Comparison of ENCODE assay signal across 1 cellular context in the genomic region with DNA sequence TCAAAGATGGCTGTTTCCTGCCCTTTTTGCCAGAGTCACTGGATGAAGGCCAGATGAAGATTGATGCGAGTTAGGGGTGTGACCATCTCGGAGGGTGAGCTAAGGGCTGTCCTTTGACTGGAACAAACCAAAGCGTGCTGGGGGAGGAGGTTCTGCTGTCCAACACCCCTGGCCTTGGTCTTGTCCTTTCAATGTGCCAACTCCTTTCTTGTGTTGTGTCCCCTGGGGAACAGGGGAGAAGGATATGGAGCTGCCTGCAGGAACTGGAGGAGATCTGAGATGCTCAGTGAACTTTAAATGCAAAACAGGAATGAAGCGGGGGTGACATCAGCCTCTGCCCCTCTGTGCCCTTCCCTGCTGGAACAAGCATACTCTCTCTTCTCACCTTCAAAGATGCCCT.
TF ChIP-seq lines count a peak whose summit lies in the region.

No MANE protein-coding gene starts in this region.

TF ChIP-seq in HEK293, 187 proteins besides CTCF, POLR2A, EP300 and RAD21 (continued from another document):
- TF ChIP-seq, protein P1, sequence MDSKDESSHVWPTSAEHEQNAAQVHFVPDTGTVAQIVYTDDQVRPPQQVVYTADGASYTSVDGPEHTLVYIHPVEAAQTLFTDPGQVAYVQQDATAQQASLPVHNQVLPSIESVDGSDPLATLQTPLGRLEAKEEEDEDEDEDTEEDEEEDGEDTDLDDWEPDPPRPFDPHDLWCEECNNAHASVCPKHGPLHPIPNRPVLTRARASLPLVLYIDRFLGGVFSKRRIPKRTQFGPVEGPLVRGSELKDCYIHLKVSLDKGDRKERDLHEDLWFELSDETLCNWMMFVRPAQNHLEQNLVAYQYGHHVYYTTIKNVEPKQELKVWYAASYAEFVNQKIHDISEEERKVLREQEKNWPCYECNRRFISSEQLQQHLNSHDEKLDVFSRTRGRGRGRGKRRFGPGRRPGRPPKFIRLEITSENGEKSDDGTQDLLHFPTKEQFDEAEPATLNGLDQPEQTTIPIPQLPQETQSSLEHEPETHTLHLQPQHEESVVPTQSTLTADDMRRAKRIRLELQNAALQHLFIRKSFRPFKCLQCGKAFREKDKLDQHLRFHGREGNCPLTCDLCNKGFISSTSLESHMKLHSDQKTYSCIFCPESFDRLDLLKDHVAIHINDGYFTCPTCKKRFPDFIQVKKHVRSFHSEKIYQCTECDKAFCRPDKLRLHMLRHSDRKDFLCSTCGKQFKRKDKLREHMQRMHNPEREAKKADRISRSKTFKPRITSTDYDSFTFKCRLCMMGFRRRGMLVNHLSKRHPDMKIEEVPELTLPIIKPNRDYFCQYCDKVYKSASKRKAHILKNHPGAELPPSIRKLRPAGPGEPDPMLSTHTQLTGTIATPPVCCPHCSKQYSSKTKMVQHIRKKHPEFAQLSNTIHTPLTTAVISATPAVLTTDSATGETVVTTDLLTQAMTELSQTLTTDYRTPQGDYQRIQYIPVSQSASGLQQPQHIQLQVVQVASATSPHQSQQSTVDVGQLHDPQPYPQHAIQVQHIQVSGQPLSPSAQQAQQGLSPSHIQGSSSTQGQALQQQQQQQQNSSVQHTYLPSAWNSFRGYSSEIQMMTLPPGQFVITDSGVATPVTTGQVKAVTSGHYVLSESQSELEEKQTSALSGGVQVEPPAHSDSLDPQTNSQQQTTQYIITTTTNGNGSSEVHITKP (tag by site-specific recombination; IDR thresholded peaks at IDR 0.05), result peak; percentile 56
- TF ChIP-seq BCL11B (tag by site-specific recombination; IDR thresholded peaks at IDR 0.05; ENCODE audit: low read depth) (no peak), ZNF621 (tag by site-specific recombination; IDR thresholded peaks at IDR 0.05) (no peak), ZNF623 (tag by site-specific recombination; IDR thresholded peaks at IDR 0.05) (no peak), KLF1 (tag by site-specific recombination; IDR thresholded peaks at IDR 0.05) (no peak)
